Comparison of ENCODE assay signal across 1 cellular context in the genomic region with DNA sequence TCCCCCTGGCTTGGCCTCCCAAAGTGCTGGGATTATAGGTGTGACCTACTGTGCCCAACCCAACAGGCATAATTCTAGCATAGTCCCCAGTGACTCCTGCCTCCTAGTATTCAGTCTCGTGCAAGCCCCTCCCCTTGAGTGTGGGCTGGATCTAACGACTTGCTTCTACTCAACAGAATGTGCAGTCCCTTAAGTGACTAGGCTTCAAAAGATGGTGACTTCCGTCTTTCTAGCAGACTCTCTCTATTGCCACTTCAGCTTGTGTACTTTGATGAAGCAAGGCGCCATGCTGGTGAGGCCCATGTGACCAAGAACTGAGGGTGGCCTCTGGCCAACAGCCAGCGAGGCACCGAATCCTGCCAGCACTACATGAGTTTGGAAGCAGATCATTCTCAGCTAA.
TF ChIP-seq lines count a peak whose summit lies in the region.

No MANE protein-coding gene starts in this region.

TF ChIP-seq in GM12878, 131 proteins besides CTCF, POLR2A, EP300 and RAD21 (continued from another document):
- no peak for TF ChIP-seq ZNF592 (IDR thresholded peaks at IDR 0.05)
TF ChIP-seq in GM12878: peak in this region for 0.
